ENCODE assay signal across 8 cellular contexts in genomic region chr10:79905322-79906314, GRCh38. TPM values are rescaled to one million over a fixed set of nuclear protein-coding genes. Genes with fewer than 3 reads are reported as not detected.
DNase-seq lines count a peak whose midpoint lies in the region; ATAC-seq and TF ChIP-seq lines count a peak whose summit lies in the region.

No MANE protein-coding gene starts in this region.

- no peaks in the 10 kb centered on the region for H3K27me3 ChIP-seq in prostate gland (replicated peaks; ENCODE audit: insufficient read depth)

- H3K27me3 Mint-ChIP-seq in activated naive CD4-positive, alpha-beta T cell treated with anti-CD3 and anti-CD28 coated beads, Interleukin-2, amount 10 ng/mL, durations not matched to agents 7 days and 5 days, result peaks cover 59% of the 10 kb centered on the region
- peaks cover 66% of the 10 kb centered on the region for H3K27me3 Mint-ChIP-seq in activated CD4-positive, alpha-beta T cell treated with anti-CD3 and anti-CD28 coated beads, Interleukin-2, amount 10 ng/mL, durations not matched to agents 7 days and 5 days
- H3K27me3 Mint-ChIP-seq in glutamatergic neuron (ENCODE audit: unreplicated experiment), result peaks cover 5% of the 10 kb centered on the region

- no peaks in the 10 kb centered on the region for H3K36me3 ChIP-seq in prostate gland

- CTCF ChIA-PET in activated naive CD4-positive, alpha-beta T cell treated with anti-CD3 and anti-CD28 coated beads, Interleukin-2, amount 10 ng/mL, durations not matched to agents 7 days and 5 days (lab: Charles Lee), result no interaction called here
- CTCF ChIA-PET in activated CD4-positive, alpha-beta T cell treated with anti-CD3 and anti-CD28 coated beads, Interleukin-2, amount 10 ng/mL, durations not matched to agents 7 days and 5 days (lab: Charles Lee), result no interaction called here

- H3K9me3 ChIP-seq in prostate gland, result no peaks in the 10 kb centered on the region

- TF ChIP-seq CTCF in glutamatergic neuron (IDR thresholded peaks at IDR 0.05; ENCODE audit: partially characterized antibody, unreplicated experiment), result no peak
- TF ChIP-seq CTCF in prostate gland (IDR thresholded peaks at IDR 0.05), result no peak

- no peaks in the 10 kb centered on the region for H3K36me3 Mint-ChIP-seq in activated naive CD4-positive, alpha-beta T cell treated with anti-CD3 and anti-CD28 coated beads, Interleukin-2, amount 10 ng/mL, durations not matched to agents 7 days and 5 days
- H3K36me3 Mint-ChIP-seq in activated CD4-positive, alpha-beta T cell treated with anti-CD3 and anti-CD28 coated beads, Interleukin-2, amount 10 ng/mL, durations not matched to agents 7 days and 5 days (ENCODE audit: low read depth), result no peaks in the 10 kb centered on the region
- H3K36me3 Mint-ChIP-seq in glutamatergic neuron (ENCODE audit: unreplicated experiment), result peaks cover 6% of the 10 kb centered on the region

- WGBS in prostate gland, result 30% methylated on average over 10 of the region's 10 CpGs

- no peak for ATAC-seq in HG03139 (IDR thresholded peaks at IDR 0.05; ENCODE audit: unreplicated experiment)
- ATAC-seq in GM21423 (IDR thresholded peaks at IDR 0.05; ENCODE audit: unreplicated experiment), result no peak

- peak overlapping the region; percentile 75 for H3K4me3 Mint-ChIP-seq in activated naive CD4-positive, alpha-beta T cell treated with anti-CD3 and anti-CD28 coated beads, Interleukin-2, amount 10 ng/mL, durations not matched to agents 7 days and 5 days
- peak overlapping the region; percentile 78 for H3K4me3 Mint-ChIP-seq in activated CD4-positive, alpha-beta T cell treated with anti-CD3 and anti-CD28 coated beads, Interleukin-2, amount 10 ng/mL, durations not matched to agents 7 days and 5 days
- H3K4me3 Mint-ChIP-seq in glutamatergic neuron (ENCODE audit: unreplicated experiment), result peak overlapping the region; percentile 95

- TF ChIP-seq POLR2A in prostate gland (IDR thresholded peaks at IDR 0.05), result no peak

- no peak for DNase-seq in activated naive CD4-positive, alpha-beta T cell treated with anti-CD3 and anti-CD28 coated beads, Interleukin-2, amount 10 ng/mL, durations not matched to agents 7 days and 5 days
- DNase-seq in activated naive CD4-positive, alpha-beta T cell treated with anti-CD3 and anti-CD28 coated beads, Interleukin-2, amount 50 U/mL, for 16 hours, result no peak
- DNase-seq in activated CD4-positive, alpha-beta T cell treated with anti-CD3 and anti-CD28 coated beads, Interleukin-2, amount 10 ng/mL, durations not matched to agents 7 days and 5 days, result no peak
- no peak for DNase-seq in glutamatergic neuron
- no peak for DNase-seq in prostate gland (ENCODE audit: low spot score)
- no peak for DNase-seq in cerebellar nuclear complex (lab: John Stamatoyannopoulos, UW)

- H3K4me1 Mint-ChIP-seq in activated naive CD4-positive, alpha-beta T cell treated with anti-CD3 and anti-CD28 coated beads, Interleukin-2, amount 10 ng/mL, durations not matched to agents 7 days and 5 days, result peaks cover 21% of the 10 kb centered on the region
- peaks cover 14% of the 10 kb centered on the region for H3K4me1 Mint-ChIP-seq in activated CD4-positive, alpha-beta T cell treated with anti-CD3 and anti-CD28 coated beads, Interleukin-2, amount 10 ng/mL, durations not matched to agents 7 days and 5 days
- H3K4me1 Mint-ChIP-seq in glutamatergic neuron (ENCODE audit: low read depth, unreplicated experiment), result peaks cover 4% of the 10 kb centered on the region

- peak overlapping the region; percentile 48 to 51 for H3K4me3 ChIP-seq in prostate gland

- intact Hi-C loops in prostate gland (cut with DNase I), result no loop called here

- POLR2A ChIA-PET in activated CD4-positive, alpha-beta T cell treated with anti-CD3 and anti-CD28 coated beads, Interleukin-2, amount 10 ng/mL, durations not matched to agents 7 days and 5 days (lab: Charles Lee), result no interaction called here

- no peak overlapping the region for H3K27ac Mint-ChIP-seq in activated naive CD4-positive, alpha-beta T cell treated with anti-CD3 and anti-CD28 coated beads, Interleukin-2, amount 10 ng/mL, durations not matched to agents 7 days and 5 days
- no peak overlapping the region for H3K27ac Mint-ChIP-seq in activated CD4-positive, alpha-beta T cell treated with anti-CD3 and anti-CD28 coated beads, Interleukin-2, amount 10 ng/mL, durations not matched to agents 7 days and 5 days
- H3K27ac Mint-ChIP-seq in glutamatergic neuron (ENCODE audit: unreplicated experiment), result peak overlapping the region; percentile 84

- peak overlapping the region; percentile 62 to 69 for H3K27ac ChIP-seq in prostate gland

- no peaks in the 10 kb centered on the region for H3K4me1 ChIP-seq in prostate gland (replicated peaks)

- H3K9me3 Mint-ChIP-seq in activated naive CD4-positive, alpha-beta T cell treated with anti-CD3 and anti-CD28 coated beads, Interleukin-2, amount 10 ng/mL, durations not matched to agents 7 days and 5 days, result no peaks in the 10 kb centered on the region
- H3K9me3 Mint-ChIP-seq in activated CD4-positive, alpha-beta T cell treated with anti-CD3 and anti-CD28 coated beads, Interleukin-2, amount 10 ng/mL, durations not matched to agents 7 days and 5 days, result no peaks in the 10 kb centered on the region
- H3K9me3 Mint-ChIP-seq in glutamatergic neuron (ENCODE audit: unreplicated experiment), result peaks cover 7% of the 10 kb centered on the region

RNA-seq across cellular contexts. Expression of gene SFTPD, which starts 43.3 kb away (rescaled TPM):
- total RNA-seq in activated CD4-positive, alpha-beta T cell treated with anti-CD3 and anti-CD28 coated beads, Interleukin-2, amount 10 ng/mL, durations not matched to agents 7 days and 5 days, result not detected
- 0.51 TPM for total RNA-seq in glutamatergic neuron (ENCODE audit: unreplicated experiment)
- total RNA-seq in prostate gland, result 1 to 10 TPM; 2.1 to 2.6 TPM
